ENCODE assay signal across 1 cellular context in the genomic region with DNA sequence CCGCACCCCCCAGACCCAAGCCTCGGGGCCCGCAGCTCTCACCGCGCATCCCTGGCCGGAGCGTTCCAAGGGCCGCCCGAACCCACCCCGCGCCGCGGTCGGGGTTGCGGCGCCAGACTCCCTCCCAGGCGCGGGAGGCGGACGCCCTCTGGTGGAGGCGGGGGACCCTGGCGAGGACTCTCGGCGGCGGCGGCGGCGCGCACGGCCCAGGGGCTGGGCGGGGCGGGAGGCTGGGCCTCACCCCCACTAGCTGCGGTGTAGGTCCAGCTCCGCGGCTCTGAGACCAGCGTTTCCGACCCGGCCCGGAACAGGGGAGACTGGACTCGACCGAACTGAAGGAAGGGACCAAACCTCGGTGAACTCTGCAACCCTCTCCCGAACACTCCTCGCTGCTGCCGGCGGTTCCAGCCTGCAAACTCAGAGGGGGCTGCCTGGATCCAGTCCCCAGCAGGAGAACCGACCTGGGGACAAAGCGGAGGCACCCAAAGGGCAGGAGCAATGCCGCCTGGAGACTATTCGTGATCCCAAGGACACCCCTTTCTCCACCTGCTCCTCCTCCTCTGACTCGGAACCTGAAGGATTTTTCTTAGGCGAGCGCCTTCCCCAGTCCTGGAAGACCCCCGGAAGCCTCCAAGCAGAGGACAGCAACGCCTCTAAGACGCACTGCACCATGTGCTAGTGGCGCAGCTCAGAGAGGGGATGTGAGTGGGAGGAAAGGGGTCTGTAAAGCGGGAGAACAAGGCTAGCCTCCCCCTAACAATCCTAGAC.
TF ChIP-seq lines count a peak whose summit lies in the region.

No MANE protein-coding gene starts in this region.

TF ChIP-seq in endothelial cell of umbilical vein, 7 proteins besides CTCF, POLR2A, EP300 and RAD21:
- TF ChIP-seq MYC (IDR thresholded peaks at IDR 0.05; ENCODE audit: low read depth, low read length), result no peak
- peak; percentile 68 for TF ChIP-seq POLR2AphosphoS5 (IDR thresholded peaks at IDR 0.05; ENCODE audit: insufficient read depth, low read depth, low read length)
